In genomic region chr19:19354932-19355331, GRCh38 we compare ENCODE assay signal across 25 cellular contexts.
"Had no signal": no experiment of that assay in that cellular context is flagged by ENCODE, and none has a peak within 500 bp of the region (broad histone marks: within the 10 kb centered on the region; RNA-seq: fewer than 3 reads in every experiment).

No MANE protein-coding gene starts in this region.

- H2AFZ ChIP-seq: neural progenitor cell, parathyroid adenoma had no signal

- H3K4me1 ChIP-seq: neural progenitor cell, parathyroid adenoma, psoas muscle, right lobe of liver, sigmoid colon, stomach, thyroid gland, tibial nerve, vagina had no signal

- H3K36me3 ChIP-seq: neural progenitor cell, ovary had no signal

- H3K4me2 ChIP-seq: neural progenitor cell had no signal

- H3K27ac ChIP-seq: neural progenitor cell, neutrophil, ovary, parathyroid adenoma, psoas muscle, right lobe of liver, sigmoid colon, stomach, thoracic aorta, thyroid gland, tibial nerve, upper lobe of left lung, vagina had no signal

- H3K27me3 ChIP-seq: neural progenitor cell, neutrophil, ovary, right lobe of liver, sigmoid colon, stomach, thyroid gland, tibial nerve, upper lobe of left lung, vagina had no signal

- FAIRE-seq: small intestine, urothelium cell line had no signal

- H3K4me3 ChIP-seq: neural progenitor cell, ovary, psoas muscle, right lobe of liver, sigmoid colon, stomach, thoracic aorta, thyroid gland, tibial nerve, upper lobe of left lung, vagina had no signal

- H3K9ac ChIP-seq: neural progenitor cell, parathyroid adenoma had no signal

- ATAC-seq: natural killer cell; psoas muscle; right cardiac atrium; right lobe of liver; stimulated activated effector memory CD8-positive, alpha-beta T cell treated with anti-CD3 and anti-CD28 coated beads, Interleukin-12 subunit alpha, Interleukin-12 subunit beta, amount 100 ng/mL, for 72 hours; stimulated activated naive B cell treated with anti-CD40 and anti-IgM and Interleukin-4, amounts not matched to agents 10 μg/mL and 1 μg/mL and 100 μg/mL, for 72 hours had no signal

- DNase-seq: natural killer cell; ovary; psoas muscle; right cardiac atrium; right lobe of liver; sigmoid colon; small intestine; stimulated activated CD4-positive, alpha-beta T cell treated with anti-CD3 and anti-CD28 coated beads, Interleukin-15, amount 100 ng/mL, for 24 hours; stimulated activated CD4-positive, alpha-beta T cell treated with anti-CD3 and anti-CD28 coated beads, Interleukin-2, amount 100 ng/mL, for 24 hours; stimulated activated CD4-positive, alpha-beta T cell treated with anti-CD3 and anti-CD28 coated beads, Interleukin-2, amount 100 ng/mL, for 48 hours; stimulated activated CD4-positive, alpha-beta T cell treated with anti-CD3 and anti-CD28 coated beads, Interleukin-4, amount 100 ng/mL, for 24 hours; stimulated activated naive B cell treated with anti-CD40 and anti-IgM and Interleukin-4, amounts not matched to agents 10 μg/mL and 1 μg/mL and 100 μg/mL, for 72 hours; stimulated activated naive CD4-positive, alpha-beta T cell treated with Interleukin-2 at 50 U/mL for 16 hours; stomach; thyroid gland; trophoblast cell had no signal

- H3K9me3 ChIP-seq: neutrophil, ovary, psoas muscle, right lobe of liver, sigmoid colon, stomach, thoracic aorta, thyroid gland, tibial nerve, upper lobe of left lung, vagina had no signal
